8 cellular contexts compared by ENCODE assay signal in the genomic region with DNA sequence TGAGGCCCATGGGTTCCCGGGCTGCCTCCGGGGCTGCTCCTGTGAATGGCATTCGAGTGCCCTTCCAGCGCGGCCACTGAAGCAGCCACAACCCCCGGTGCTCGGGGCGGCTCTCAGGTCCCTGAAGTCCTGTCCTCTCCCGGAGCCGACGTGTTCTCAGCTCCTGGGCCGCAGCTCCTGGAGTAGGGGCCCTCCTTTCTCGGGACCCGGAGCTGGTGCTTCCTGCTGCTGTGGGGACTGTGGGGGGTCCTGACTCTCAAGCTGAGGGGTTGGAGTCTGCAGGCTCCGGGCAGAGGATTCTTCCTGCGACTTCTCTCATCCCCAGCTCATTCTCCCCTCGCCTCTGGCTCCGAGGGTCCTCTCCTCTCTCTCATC. TPM values are rescaled to one million over a fixed set of nuclear protein-coding genes. Genes with fewer than 3 reads are reported as not detected.
DNase-seq lines count a peak whose midpoint lies in the region; ATAC-seq, FAIRE-seq and TF ChIP-seq lines count a peak whose summit lies in the region.
"Not testable (repeated sequence)": the region's sequence is repeated elsewhere in the genome, so short reads cannot be mapped to it uniquely, and the experiment has no call there.

No MANE protein-coding gene starts in this region.

- H3K4me2 ChIP-seq in KMS-11 (peak overlapping the region; percentile 54; the same call in 1 of the 2 replicates), K562 (ENCODE audit: insufficient read depth, low read length) (peak overlapping the region; percentile 85), fibroblast of lung (ENCODE audit: extremely low read depth, insufficient read depth, low read length) (peak overlapping the region; percentile 87)

- intact Hi-C loops in CD14-positive monocyte (cut with micrococcal nuclease); K562 (cut with micrococcal nuclease); lower leg skin (cut with DNase I; ENCODE audit: low total_unique reads); ovary (cut with DNase I); testis (cut with DNase I; ENCODE audit: low total_unique reads): not testable (repeated sequence)

- H3K4me3 ChIP-seq in KMS-11 (IDR thresholded peaks at IDR 0.05; ENCODE audit: insufficient read depth, low read depth, low read length) = not testable (repeated sequence)
- peak overlapping the region; percentile 50 for H3K4me3 ChIP-seq in K562
- H3K4me3 ChIP-seq in fibroblast of lung (replicated peaks in 1 of 4; ENCODE audit: control extremely low read depth in 1 of 4, insufficient read depth in 1 of 4, low read depth in 3 of 4, low read length in 4 of 4) = peak overlapping the region; percentile 84 to 94 (median 90)
- H3K4me3 ChIP-seq in lower leg skin (ENCODE audit: low read depth, poor library complexity, severe bottlenecking) = peak overlapping the region; percentile 39
- peak overlapping the region; percentile 54 for H3K4me3 ChIP-seq in ovary
- peak overlapping the region; percentile 71 to 79 for H3K4me3 ChIP-seq in testis

- CTCF ChIA-PET in WTC11 (lab: Charles Lee) = interaction anchor here (0.7 to 7.6 kb wide), 4 partner anchors 37 to 317 kb away, joined by 3 to 181 read pairs (median 4); no protein-coding TSS in a partner anchor
- CTCF ChIA-PET in K562 (lab: Yijun Ruan, JAX; ENCODE audit: low intra/inter-chr PET ratio) = interaction anchor here (0.7 kb wide), 1 partner anchor 38 kb away, joined by 3 read pairs; no protein-coding TSS in a partner anchor

- FAIRE-seq in K562 (lab: Jason Lieb, UNC) = not testable (repeated sequence)

- TF ChIP-seq CTCF in CD14-positive monocyte (IDR thresholded peaks at IDR 0.05); KMS-11 (conservative IDR thresholded peaks at IDR 0.05; ENCODE audit: low read depth, low read length); WTC11 (IDR thresholded peaks at IDR 0.05); K562 (IDR thresholded peaks at IDR 0.05 in 2 of 3, conservative IDR thresholded peaks at IDR 0.05 in 1 of 3; ENCODE audit: insufficient read depth in 2 of 3, low read depth in 1 of 3, low read length in 3 of 3); fibroblast of lung (conservative IDR thresholded peaks at IDR 0.05 in 1 of 2, IDR thresholded peaks at IDR 0.05 in 1 of 2; ENCODE audit: low read depth in 1 of 2, low read length in 2 of 2); lower leg skin (IDR thresholded peaks at IDR 0.05); ovary (IDR thresholded peaks at IDR 0.05); testis (IDR thresholded peaks at IDR 0.05): not testable (repeated sequence)

- peak overlapping the region; percentile 98 to 99 for H3K4me3 Mint-ChIP-seq in CD14-positive monocyte
- peak overlapping the region; percentile 98 for H3K4me3 Mint-ChIP-seq in WTC11

- H3K9me3 Mint-ChIP-seq in CD14-positive monocyte, WTC11: not testable (repeated sequence)

- not testable (repeated sequence) for H4K20me1 ChIP-seq in KMS-11 (ENCODE audit: insufficient read depth); K562 (replicated peaks; ENCODE audit: control insufficient read depth, insufficient read depth, low read length); fibroblast of lung (ENCODE audit: control insufficient read depth, extremely low read depth, insufficient read depth, low read length)

- H3K36me3 Mint-ChIP-seq in CD14-positive monocyte = peaks cover 8 to 11% of the 10 kb centered on the region in 2 donors
- not testable (repeated sequence) for H3K36me3 Mint-ChIP-seq in WTC11

- H3K27me3 ChIP-seq in KMS-11 (ENCODE audit: insufficient read depth, low read depth); K562 (ENCODE audit: control insufficient read depth in 2 of 2, insufficient read depth in 2 of 2, low read length in 2 of 2); fibroblast of lung (ENCODE audit: control insufficient read depth, insufficient read depth, low read length); ovary; testis: not testable (repeated sequence)

- in situ Hi-C loops in K562 (cut with MboI) = loop anchor here (5.0 kb wide), 2 partner anchors 38 to 198 kb away; no protein-coding TSS in a partner anchor

- not testable (repeated sequence) for H3K9me3 ChIP-seq in K562 (replicated peaks; ENCODE audit: control insufficient read depth, insufficient read depth, low read depth, low read length); fibroblast of lung (ENCODE audit: control insufficient read depth, insufficient read depth, low read depth, low read length); ovary; testis

- peaks cover 26% of the 10 kb centered on the region for H3K4me1 ChIP-seq in KMS-11 (ENCODE audit: low read depth, poor library complexity, severe bottlenecking)
- peaks cover 27 to 29% of the 10 kb centered on the region in 2 experiments; a peak in 4 of 5 replicates for H3K4me1 ChIP-seq in K562 (replicated peaks in 1 of 2; ENCODE audit: control insufficient read depth in 2 of 2, insufficient read depth in 2 of 2, low read length in 2 of 2)
- not testable (repeated sequence) for H3K4me1 ChIP-seq in fibroblast of lung (ENCODE audit: control insufficient read depth, extremely low read depth, insufficient read depth, low read length)
- peaks cover 16% of the 10 kb centered on the region for H3K4me1 ChIP-seq in ovary (ENCODE audit: insufficient read depth)
- peaks cover 21% of the 10 kb centered on the region for H3K4me1 ChIP-seq in testis

- not testable (repeated sequence) for TF ChIP-seq POLR2A in K562 (conservative IDR thresholded peaks at IDR 0.05); lower leg skin (IDR thresholded peaks at IDR 0.05); ovary (IDR thresholded peaks at IDR 0.05); testis (IDR thresholded peaks at IDR 0.05)

- not testable (repeated sequence) for H3K36me3 ChIP-seq in KMS-11 (ENCODE audit: insufficient read depth); K562 (ENCODE audit: control insufficient read depth, insufficient read depth, low read length); fibroblast of lung (ENCODE audit: control insufficient read depth, insufficient read depth, low read length); ovary; testis (ENCODE audit: low read depth, missing control alignments)

- not testable (repeated sequence) for H3K27ac ChIP-seq in KMS-11; K562 (ENCODE audit: extremely low read depth, low read depth, low read length)
- peak overlapping the region; percentile 96 for H3K27ac ChIP-seq in fibroblast of lung (ENCODE audit: insufficient read depth, low read length)
- peak overlapping the region in 1 of 2 donors; percentile 98 for H3K27ac ChIP-seq in ovary
- H3K27ac ChIP-seq in testis = peak overlapping the region in 1 of 2 donors; percentile 97

- H2AFZ ChIP-seq in KMS-11 (ENCODE audit: low read depth) (0 out of 2 replicates have a peak overlapping the region, but pooled peaks have one; percentile 44), K562 (ENCODE audit: low read depth, low read length) (peak overlapping the region; percentile 81)
- H2AFZ ChIP-seq in fibroblast of lung (ENCODE audit: low read length) = not testable (repeated sequence)

- DNase-seq in CD14-positive monocyte (ENCODE audit: low spot score); WTC11 (ENCODE audit: low spot score); K562 (ENCODE audit: extremely low read depth in 1 of 4, low spot score in 3 of 4); fibroblast of lung (ENCODE audit: low read depth in 2 of 2); lower leg skin (ENCODE audit: low spot score in 2 of 2); ovary; testis: not testable (repeated sequence)

- H3K27ac Mint-ChIP-seq in CD14-positive monocyte = peak overlapping the region; percentile 77 to 98 (median 87)
- peak overlapping the region; percentile 91 for H3K27ac Mint-ChIP-seq in WTC11

- not testable (repeated sequence) for TF ChIP-seq RAD21 in K562 (CRISPR knock-in tag; conservative IDR thresholded peaks at IDR 0.05 in 1 of 2, IDR thresholded peaks at IDR 0.05 in 1 of 2)

- POLR2A ChIA-PET in WTC11 (lab: Charles Lee) = interaction anchor here (0.8 to 2.4 kb wide), 5 partner anchors 13 to 142 kb away, joined by 3 to 10 read pairs (median 3); a partner anchor contains a TSS
- POLR2A ChIA-PET in K562 (lab: Yijun Ruan, JAX) = interaction anchor here (0.6 to 1.6 kb wide), 8 partner anchors 27 to 235 kb away, joined by 3 to 5 read pairs (median 3); a partner anchor contains a TSS

- not testable (repeated sequence) for H3K27me3 Mint-ChIP-seq in CD14-positive monocyte (ENCODE audit: low read depth in 3 of 3)
- H3K27me3 Mint-ChIP-seq in WTC11 (ENCODE audit: low read depth) = peaks cover 19% of the 10 kb centered on the region

- H3K4me1 Mint-ChIP-seq in CD14-positive monocyte (peaks cover 68% of the 10 kb centered on the region), WTC11 (peaks cover 53% of the 10 kb centered on the region)

- H3K79me2 ChIP-seq in KMS-11 (ENCODE audit: insufficient read depth, low read depth) (peaks cover 14% of the 10 kb centered on the region), K562 (ENCODE audit: control insufficient read depth, insufficient read depth, low read length) (peaks cover 71% of the 10 kb centered on the region), fibroblast of lung (ENCODE audit: control insufficient read depth, insufficient read depth, low read length) (peaks cover 78% of the 10 kb centered on the region)

- BruUV-seq in K562 (replicated peaks; lab: Mats Ljungman, UMichigan) = not testable (repeated sequence)

- TF ChIP-seq EP300 in K562 (IDR thresholded peaks at IDR 0.05; ENCODE audit: low read length); ovary (IDR thresholded peaks at IDR 0.05): not testable (repeated sequence)

- ATAC-seq in WTC11, K562: not testable (repeated sequence)

- WGBS in K562 (ENCODE audit: insufficient coverage, low coverage, missing lambda C conversion rate) = 8% methylated on average over 18 of the region's 18 CpGs
- 5 to 10% methylated on average over 12 to 14 of the region's 18 CpGs for WGBS in lower leg skin, 2 donors
- WGBS in ovary, 3 donors = 3 to 8% (median 6%) methylated on average over 14 to 18 of the region's 18 CpGs
- WGBS in testis, 2 donors = 4 to 6% methylated on average over 18 of the region's 18 CpGs

- H3K9ac ChIP-seq in KMS-11 = not testable (repeated sequence)
- H3K9ac ChIP-seq in K562 (ENCODE audit: insufficient read depth in 1 of 2, low read depth in 2 of 2, low read length in 2 of 2) = peak overlapping the region; percentile 65 to 94; a peak in 3 of 4 replicates
- peak overlapping the region; percentile 50 for H3K9ac ChIP-seq in fibroblast of lung (ENCODE audit: insufficient read depth, low read length)

- H3K9me1 ChIP-seq in K562 (ENCODE audit: control insufficient read depth, insufficient read depth, low read length) = not testable (repeated sequence)

RNA-seq across cellular contexts. Expression of a gene that starts 0.6 kb away (rescaled TPM):
- polyA plus RNA-seq in CD14-positive monocyte (1 to 10 TPM; 5.6 to 6.9 TPM), K562 (2011; rRNA removed) (24.6 and 32.7 TPM in 2 replicates), K562 (2014; fragmentation: Illumina TruSeq; extraction: Trizol) (19.5 and 19.6 TPM in 2 replicates), K562 (2014; fragmentation: Nextera tagmentation; extraction: Ambion mirVana) (10 to 100 TPM; 13.5 to 18.0 TPM), K562 (2014; rRNA removed) (15.3 and 20.2 TPM in 2 replicates), fibroblast of lung (54.2 and 81.1 TPM in 2 replicates), ovary (10 to 100 TPM; 31.1 to 33.2 TPM), testis (ENCODE audit: insufficient read depth, low read depth, low replicate concordance) (18.2 TPM)
- total RNA-seq in WTC11 (2021) (11.4 to 12.9 TPM (median 11.7 TPM) in 3 replicates), K562 (2014; rRNA removed) (22.0 and 25.4 TPM in 2 replicates), K562 (2014; rRNA removed; fragmentation: Illumina TruSeq; extraction: Trizol) (13.6 and 16.1 TPM in 2 replicates), K562 (2015; rRNA removed; fragmentation: Illumina TruSeq; extraction: Trizol) (16.1 and 16.7 TPM in 2 replicates), K562 (2021) (11.4 and 11.8 TPM in 2 replicates), fibroblast of lung (28.5 and 85.2 TPM in 2 replicates), lower leg skin (10 to 100 TPM in 3 of 4 donors, 1 to 10 TPM in 1; 7.7 to 21.7 (median 13.9) TPM), ovary (10 to 100 TPM; 15.8 to 48.9 (median 24.5) TPM), testis (10 to 100 TPM; 24.7 to 28.2 TPM)
- total RNA-seq in K562 (2011; cell fraction: chromatin; rRNA removed; ENCODE audit: low replicate concordance) = 35.0 and 75.6 TPM in 2 replicates
- total RNA-seq in K562 (2011; cell fraction: nucleolus; rRNA removed) = 77.2 and 77.4 TPM in 2 replicates
- 59.2 and 67.5 TPM in 2 replicates for total RNA-seq in K562 (2011; cell fraction: nucleoplasm; rRNA removed)
- 27.7 and 40.0 TPM in 2 replicates for polyA plus RNA-seq in K562 (2011; cell fraction: cytosol; rRNA removed)
- polyA plus RNA-seq in K562 (2011; cell fraction: nucleus; rRNA removed) = 50.2 and 51.7 TPM in 2 replicates
- 14.4 and 20.5 TPM in 2 replicates for polyA plus RNA-seq in K562 (2012)
- 26.3 and 28.2 TPM in 2 replicates for polyA minus RNA-seq in K562 (2011; rRNA and poly(A)+ RNA removed)
- 12.5 and 16.1 TPM in 2 replicates for polyA minus RNA-seq in K562 (2011; cell fraction: cytosol; rRNA and poly(A)+ RNA removed)
- 8.2 and 14.7 TPM in 2 replicates for polyA minus RNA-seq in K562 (2011; cell fraction: nucleus; rRNA and poly(A)+ RNA removed)
- polyA plus RNA-seq in fibroblast of lung (2012) = 40.6 and 64.6 TPM in 2 replicates
- 44.3 and 87.7 TPM in 2 replicates for polyA minus RNA-seq in fibroblast of lung (ENCODE audit: low replicate concordance)

RNA-seq across cellular contexts. Expression of a gene that starts 47.0 kb away (rescaled TPM):
- polyA plus RNA-seq in CD14-positive monocyte (1,000 to 10,000 TPM; 6,126 to 6,999 TPM), K562 (2011; rRNA removed) (0.31 and 0.98 TPM in 2 replicates), K562 (2014; fragmentation: Illumina TruSeq; extraction: Trizol) (0.55 TPM in 1 of 2 replicates, not detected in the other), K562 (2014; fragmentation: Nextera tagmentation; extraction: Ambion mirVana) (under 1 TPM; 0.07 to 0.66 TPM), K562 (2014; rRNA removed) (0.49 and 1.7 TPM in 2 replicates), fibroblast of lung (441 and 1,124 TPM in 2 replicates), ovary (1,000 to 10,000 TPM in 1 of 2 donors, 100 to 1,000 TPM in 1; 680 to 2,036 TPM), testis (ENCODE audit: insufficient read depth, low read depth, low replicate concordance) (943 TPM)
- total RNA-seq in WTC11 (2021) (124 to 149 TPM (median 141 TPM) in 3 replicates), K562 (2014; rRNA removed) (0.24 and 0.41 TPM in 2 replicates), K562 (2014; rRNA removed; fragmentation: Illumina TruSeq; extraction: Trizol) (not detected in 2 replicates), K562 (2015; rRNA removed; fragmentation: Illumina TruSeq; extraction: Trizol) (0.65 and 1.4 TPM in 2 replicates), K562 (2021) (9.7 and 11.5 TPM in 2 replicates), fibroblast of lung (190 and 244 TPM in 2 replicates), lower leg skin (1,000 to 10,000 TPM; 1,061 to 2,090 (median 1,325) TPM), ovary (100 to 1,000 TPM; 358 to 625 (median 492) TPM), testis (100 to 1,000 TPM; 425 to 439 TPM)
- total RNA-seq in K562 (2011; cell fraction: chromatin; rRNA removed; ENCODE audit: low replicate concordance) = 1.2 TPM in 1 of 2 replicates, not detected in the other
- 4.2 and 5.5 TPM in 2 replicates for total RNA-seq in K562 (2011; cell fraction: nucleolus; rRNA removed)
- total RNA-seq in K562 (2011; cell fraction: nucleoplasm; rRNA removed) = 0.59 and 0.69 TPM in 2 replicates
- 0.15 and 0.46 TPM in 2 replicates for polyA plus RNA-seq in K562 (2011; cell fraction: cytosol; rRNA removed)
- polyA plus RNA-seq in K562 (2011; cell fraction: nucleus; rRNA removed) = 0.21 and 2.2 TPM in 2 replicates
- polyA plus RNA-seq in K562 (2012) = 0.92 and 2.4 TPM in 2 replicates
- not detected in 2 replicates for polyA minus RNA-seq in K562 (2011; rRNA and poly(A)+ RNA removed)
- 2.4 and 4.1 TPM in 2 replicates for polyA minus RNA-seq in K562 (2011; cell fraction: cytosol; rRNA and poly(A)+ RNA removed)
- polyA minus RNA-seq in K562 (2011; cell fraction: nucleus; rRNA and poly(A)+ RNA removed) = 0.54 and 0.56 TPM in 2 replicates
- polyA plus RNA-seq in fibroblast of lung (2012) = 401 and 1,381 TPM in 2 replicates
- 317 and 804 TPM in 2 replicates for polyA minus RNA-seq in fibroblast of lung (ENCODE audit: low replicate concordance)

Comparison
In these comparisons a context has a peak if more than half of its experiments do, and no peak if none do; other contexts are left out.
1. RNA of a gene that starts 47.0 kb away (total RNA-seq): 1,061 to 2,090 TPM in lower leg skin, 358 to 625 TPM in ovary, 425 to 439 TPM in testis, 190 to 244 TPM in fibroblast of lung and 124 to 149 TPM in WTC11; 0.24 to 11.5 TPM in K562; every median in the first group is over 10 times any median in the second.
2. Peak in every context shown above with its lines, with median percentiles within 50 percentile points of each other: H3K4me2 ChIP-seq.